In genomic region chr17:42529054-42529453, GRCh38 we compare ENCODE assay signal across 21 cellular contexts. TPM values are rescaled to one million over a fixed set of nuclear protein-coding genes. Genes with fewer than 3 reads are reported as not detected.
DNase-seq lines count a peak whose midpoint lies in the region; ATAC-seq and TF ChIP-seq lines count a peak whose summit lies in the region.
"Had no signal": no experiment of that assay in that cellular context is flagged by ENCODE, and none has a peak within 500 bp of the region (broad histone marks: within the 10 kb centered on the region; RNA-seq: fewer than 3 reads in every experiment).

No MANE protein-coding gene starts in this region.

- TF ChIP-seq POLR2A in esophagus squamous epithelium (IDR thresholded peaks at IDR 0.05), result no peak

- no peaks in the 10 kb centered on the region for H3K36me3 ChIP-seq in CD8-positive, alpha-beta memory T cell (ENCODE audit: insufficient read depth, low read length)
- H3K36me3 ChIP-seq in KOPT-K1 (ENCODE audit: insufficient read depth, low read length) (no peaks in the 10 kb centered on the region), esophagus squamous epithelium (no peaks in the 10 kb centered on the region)

- 41 to 43% methylated on average over 3 of the region's 3 CpGs for WGBS in esophagus squamous epithelium, 2 donors

- no peak for DNase-seq in CD8-positive, alpha-beta memory T cell
- DNase-seq in epithelial cell of esophagus (ENCODE audit: low read depth), result peak; percentile 31
- DNase-seq in naive thymus-derived CD8-positive, alpha-beta T cell, result peak in 1 of 10 donors; percentile 18
- DNase-seq in NOMO-1 treated with dmso at 0.1 percent for 144 hours (lab: John Stamatoyannopoulos, UW; ENCODE audit: unreplicated experiment), result no peak
- DNase-seq in esophagus squamous epithelium (lab: John Stamatoyannopoulos, UW), result no peak
- DNase-seq: ACHN; CD4-positive, alpha-beta T cell; DMS79 treated with DMSO at 0.1 percent for 48 hours; GDM1; GM23248; NCI-H1105 treated with DMSO at 0.1 percent for 48 hours; NCI-H187; NCI-H2171; NCI-H446 treated with DMSO at 0.1 percent for 48 hours; NCI-H748 treated with DMSO at 0.1 percent for 48 hours; PC-9; Right ventricle myocardium superior had no signal

- ATAC-seq in naive thymus-derived CD8-positive, alpha-beta T cell, result no peak
- ATAC-seq in GM21717 (IDR thresholded peaks at IDR 0.05; ENCODE audit: unreplicated experiment), result no peak
- ATAC-seq: HCT116 had no signal

- TF ChIP-seq CTCF in epithelial cell of esophagus (IDR thresholded peaks at IDR 0.05; ENCODE audit: insufficient read depth, low read depth, low read length, missing control alignments) (no peak), esophagus squamous epithelium (IDR thresholded peaks at IDR 0.05) (no peak)

- H3K9me3 ChIP-seq in CD8-positive, alpha-beta memory T cell (ENCODE audit: low read length), result no peaks in the 10 kb centered on the region
- H3K9me3 ChIP-seq in KOPT-K1 (ENCODE audit: insufficient read depth, low read length, poor library complexity, severe bottlenecking) (no peaks in the 10 kb centered on the region), esophagus squamous epithelium (no peaks in the 10 kb centered on the region)

- no peak overlapping the region for H3K27ac ChIP-seq in CD8-positive, alpha-beta memory T cell (ENCODE audit: low read depth, low read length)
- H3K27ac ChIP-seq in KOPT-K1 (ENCODE audit: low read depth, low read length, poor library complexity, severe bottlenecking), result peak overlapping the region; percentile 79
- H3K27ac ChIP-seq in esophagus squamous epithelium, result peak overlapping the region in 2 of 4 donors; percentile 18 to 92
- H3K27ac ChIP-seq: GM23248, KMS-11, PC-9 had no signal

- no peaks in the 10 kb centered on the region for H3K27me3 ChIP-seq in CD8-positive, alpha-beta memory T cell (ENCODE audit: insufficient read depth, low read length, poor library complexity, severe bottlenecking)
- no peaks in the 10 kb centered on the region for H3K27me3 ChIP-seq in esophagus squamous epithelium

- H3K4me1 Mint-ChIP-seq in CD8-positive, alpha-beta memory T cell, result peaks cover 41 to 57% (median 48%) of the 10 kb centered on the region in 3 donors
- H3K4me1 Mint-ChIP-seq in naive thymus-derived CD8-positive, alpha-beta T cell, result peaks cover 9 to 58% (median 40%) of the 10 kb centered on the region in 4 donors

- CTCF ChIA-PET in CD8-positive, alpha-beta memory T cell (lab: Charles Lee), result interaction anchor here (0.7 to 2.0 kb wide), 6 partner anchors 11 to 207 kb away, joined by 3 to 11 read pairs (median 5); partner anchors contain the start of gene CAVIN1

- H3K9me3 Mint-ChIP-seq in CD8-positive, alpha-beta memory T cell, result no peaks in the 10 kb centered on the region
- no peaks in the 10 kb centered on the region for H3K9me3 Mint-ChIP-seq in naive thymus-derived CD8-positive, alpha-beta T cell
- H3K9me3 Mint-ChIP-seq: CD4-positive, alpha-beta T cell had no signal

- H3K27ac Mint-ChIP-seq in CD8-positive, alpha-beta memory T cell, result peak overlapping the region in 5 of 8 donors; percentile 12 to 93 (median 84)
- peak overlapping the region in 8 of 10 donors; percentile 28 to 93 (median 68) for H3K27ac Mint-ChIP-seq in naive thymus-derived CD8-positive, alpha-beta T cell

- peaks cover 34% of the 10 kb centered on the region for H3K4me1 ChIP-seq in CD8-positive, alpha-beta memory T cell (ENCODE audit: insufficient read depth, low read length)
- peaks cover 14 to 67% (median 42%) of the 10 kb centered on the region in 3 donors for H3K4me1 ChIP-seq in esophagus squamous epithelium

- H3K36me3 Mint-ChIP-seq in CD8-positive, alpha-beta memory T cell, result no peaks in the 10 kb centered on the region
- H3K36me3 Mint-ChIP-seq in naive thymus-derived CD8-positive, alpha-beta T cell, result no peaks in the 10 kb centered on the region

- POLR2A ChIA-PET in CD8-positive, alpha-beta memory T cell (lab: Charles Lee), result interaction anchor here (0.7 kb wide), 1 partner anchor 130 kb away, joined by 3 read pairs; the partner anchor contains the start of gene TUBG2
- POLR2A ChIA-PET in naive thymus-derived CD8-positive, alpha-beta T cell (lab: Charles Lee), result no interaction called here

- no peak overlapping the region for H3K4me3 ChIP-seq in CD8-positive, alpha-beta memory T cell (ENCODE audit: low read length)
- H3K4me3 ChIP-seq in epithelial cell of esophagus (ENCODE audit: low read length) (no peak overlapping the region), esophagus squamous epithelium (no peak overlapping the region)
- H3K4me3 ChIP-seq: GM23248, PC-9 had no signal

- H3K27me3 Mint-ChIP-seq in CD8-positive, alpha-beta memory T cell, result peaks cover 0 to 3% of the 10 kb centered on the region in 2 donors
- H3K27me3 Mint-ChIP-seq in naive thymus-derived CD8-positive, alpha-beta T cell, result no peaks in the 10 kb centered on the region

- H3K4me3 Mint-ChIP-seq in CD8-positive, alpha-beta memory T cell, result peak overlapping the region in 2 of 7 donors; percentile 24 to 26
- peak overlapping the region in 6 of 10 donors; percentile 26 to 87 (median 50) for H3K4me3 Mint-ChIP-seq in naive thymus-derived CD8-positive, alpha-beta T cell
- H3K4me3 Mint-ChIP-seq: CD4-positive, alpha-beta T cell had no signal

- intact Hi-C loops in esophagus squamous epithelium (cut with DNase I), result no loop called here

RNA-seq across cellular contexts. Expression of gene NAGLU, which starts 7.0 kb away (rescaled TPM):
- total RNA-seq in CD8-positive, alpha-beta memory T cell, result 10 to 100 TPM; 15.8 to 17.4 TPM
- 17.0 TPM for polyA plus RNA-seq in CD8-positive, alpha-beta memory T cell
- 10 to 100 TPM; 26.4 to 28.5 TPM for total RNA-seq in naive thymus-derived CD8-positive, alpha-beta T cell
- polyA plus RNA-seq in naive thymus-derived CD8-positive, alpha-beta T cell, result 10 to 100 TPM in 2 of 3 donors, 1 to 10 TPM in 1; 8.0 to 16.2 (median 13.4) TPM
- total RNA-seq in esophagus squamous epithelium, result 10 to 100 TPM; 19.2 to 39.0 (median 26.5) TPM

RNA-seq across cellular contexts. Expression of gene HSD17B1, which starts 23.7 kb away (rescaled TPM):
- total RNA-seq in CD8-positive, alpha-beta memory T cell, result under 1 TPM; 0.29 to 0.37 TPM
- 0.48 TPM for polyA plus RNA-seq in CD8-positive, alpha-beta memory T cell
- 1 to 10 TPM; 1.4 to 2.1 TPM for total RNA-seq in naive thymus-derived CD8-positive, alpha-beta T cell
- under 1 TPM; 0.18 to 0.98 (median 0.24) TPM for polyA plus RNA-seq in naive thymus-derived CD8-positive, alpha-beta T cell
- total RNA-seq in esophagus squamous epithelium, result 10 to 100 TPM in 1 of 4 donors, 1 to 10 TPM in 3; 3.0 to 11.8 (median 6.6) TPM

RNA-seq across cellular contexts. Expression of gene COASY, which starts 32.9 kb away (rescaled TPM):
- 100 to 1,000 TPM; 103 to 107 TPM for total RNA-seq in CD8-positive, alpha-beta memory T cell
- polyA plus RNA-seq in CD8-positive, alpha-beta memory T cell, result 65.6 TPM
- total RNA-seq in naive thymus-derived CD8-positive, alpha-beta T cell, result 10 to 100 TPM; 67.0 to 72.3 TPM
- 10 to 100 TPM; 48.3 to 67.9 (median 65.5) TPM for polyA plus RNA-seq in naive thymus-derived CD8-positive, alpha-beta T cell
- total RNA-seq in esophagus squamous epithelium, result 10 to 100 TPM; 34.1 to 52.2 (median 46.5) TPM

RNA-seq across cellular contexts. Expression of gene MLX, which starts 37.8 kb away (rescaled TPM):
- 10 to 100 TPM; 61.8 to 62.3 TPM for total RNA-seq in CD8-positive, alpha-beta memory T cell
- polyA plus RNA-seq in CD8-positive, alpha-beta memory T cell, result 52.1 TPM
- 10 to 100 TPM; 58.2 to 67.8 TPM for total RNA-seq in naive thymus-derived CD8-positive, alpha-beta T cell
- polyA plus RNA-seq in naive thymus-derived CD8-positive, alpha-beta T cell, result 10 to 100 TPM; 24.6 to 47.1 (median 25.0) TPM
- total RNA-seq in esophagus squamous epithelium, result 10 to 100 TPM; 34.0 to 47.9 (median 39.9) TPM

RNA-seq across cellular contexts. Expression of gene PSMC3IP, which starts 48.5 kb away (rescaled TPM):
- total RNA-seq in CD8-positive, alpha-beta memory T cell, result 10 to 100 TPM; 35.9 to 36.2 TPM
- 0.83 TPM for polyA plus RNA-seq in CD8-positive, alpha-beta memory T cell
- 1 to 10 TPM; 3.3 to 4.6 TPM for total RNA-seq in naive thymus-derived CD8-positive, alpha-beta T cell
- 1 to 10 TPM in 1 of 3 donors, under 1 TPM in 2; 0.69 to 1.1 (median 0.71) TPM for polyA plus RNA-seq in naive thymus-derived CD8-positive, alpha-beta T cell
- 1 to 10 TPM in 3 of 4 donors, under 1 TPM in 1; 0.61 to 4.8 (median 2.8) TPM for total RNA-seq in esophagus squamous epithelium
